18 cellular contexts compared by ENCODE assay signal in genomic region chr20:25291432-25292133, GRCh38. TPM values are rescaled to one million over a fixed set of nuclear protein-coding genes. Genes with fewer than 3 reads are reported as not detected.
DNase-seq lines count a peak whose midpoint lies in the region; ATAC-seq and TF ChIP-seq lines count a peak whose summit lies in the region.
"Had no signal": no experiment of that assay in that cellular context is flagged by ENCODE, and none has a peak within 500 bp of the region (broad histone marks: within the 10 kb centered on the region; RNA-seq: fewer than 3 reads in every experiment).

No MANE protein-coding gene starts in this region.

- no peaks in the 10 kb centered on the region for H3K9me3 Mint-ChIP-seq in MCF 10A (ENCODE audit: unreplicated experiment)
- H3K9me3 Mint-ChIP-seq: activated T-helper 2 cell treated with anti-CD3 and anti-CD28 coated beads, Interferon-gamma antibody, Interleukin-2, Interleukin-4, amounts not matched to agents 10 μg/mL and 5 μg/mL and 100 μg/mL, durations not matched to agents 14 hours and 24 hours and 36 hours had no signal

- H3K4me2 ChIP-seq in mammary epithelial cell (ENCODE audit: insufficient read depth, low read depth, low read length): no peak overlapping the region
- H3K4me2 ChIP-seq: SK-N-SH had no signal

- peaks cover 58% of the 10 kb centered on the region for H3K79me2 ChIP-seq in mammary epithelial cell (ENCODE audit: insufficient read depth, low read length)

- H3K4me1 ChIP-seq in mammary epithelial cell (ENCODE audit: insufficient read depth, low read length) (peaks cover 51% of the 10 kb centered on the region), tibial artery (peaks cover 0 to 35% (median 28%) of the 10 kb centered on the region in 4 donors)

- POLR2A ChIA-PET in MCF 10A (lab: Yijun Ruan, JAX): interaction anchor here (0.8 to 1.0 kb wide), 3 partner anchors 18 to 64 kb away, joined by 3 to 4 read pairs (median 4); no protein-coding TSS in a partner anchor

- CTCF ChIA-PET in MCF 10A (lab: Yijun Ruan, JAX) (interaction anchor here (0.7 kb wide), 2 partner anchors 112 to 217 kb away, joined by 3 to 4 read pairs; no protein-coding TSS in a partner anchor), mammary epithelial cell (lab: Charles Lee; ENCODE audit: low non-redundant PET) (no interaction called here)

- in situ Hi-C loops in mammary epithelial cell (cut with MboI; ENCODE audit: low sequenced_read_pairs in 2 of 2): no loop called here

- WGBS in mammary epithelial cell (ENCODE audit: low coverage, missing lambda C conversion rate): 70% methylated on average over 20 of the region's 26 CpGs

- H2AFZ ChIP-seq in mammary epithelial cell (ENCODE audit: low read depth, low read length): no peak overlapping the region

- H3K9me3 ChIP-seq in mammary epithelial cell (replicated peaks; ENCODE audit: insufficient read depth, low read length) (no peaks in the 10 kb centered on the region), tibial artery (no peaks in the 10 kb centered on the region)
- H3K9me3 ChIP-seq: ascending aorta, SK-N-SH had no signal

- H3K9ac ChIP-seq in mammary epithelial cell (ENCODE audit: insufficient read depth, low read length): no peak overlapping the region
- H3K9ac ChIP-seq: SK-N-SH had no signal

- ATAC-seq in left ventricle myocardium superior (peak; percentile 19), HG03095 (IDR thresholded peaks at IDR 0.05; ENCODE audit: unreplicated experiment) (no peak), esophagus mucosa (no peak)

- no peak overlapping the region for H3K27ac ChIP-seq in mammary epithelial cell (ENCODE audit: insufficient read depth, low read depth, low read length)
- H3K27ac ChIP-seq in tibial artery: peak overlapping the region; percentile 8 to 20

- peaks cover 55% of the 10 kb centered on the region for H3K36me3 ChIP-seq in mammary epithelial cell (ENCODE audit: insufficient read depth, low read length)
- peaks cover 50 to 82% (median 80%) of the 10 kb centered on the region in 3 donors for H3K36me3 ChIP-seq in tibial artery

- H3K27me3 ChIP-seq in mammary epithelial cell (ENCODE audit: insufficient read depth, low read length) (no peaks in the 10 kb centered on the region), tibial artery (no peaks in the 10 kb centered on the region)
- H3K27me3 ChIP-seq: ascending aorta had no signal

- dilution Hi-C loops in mammary epithelial cell (cut with HindIII; ENCODE audit: low sequenced_read_pairs): no loop called here

- no peak overlapping the region for H3K4me3 ChIP-seq in mammary epithelial cell (replicated peaks in 1 of 3; ENCODE audit: insufficient read depth in 1 of 3, low read depth in 2 of 3, low read length in 3 of 3)
- H3K4me3 ChIP-seq in tibial artery: no peak overlapping the region
- H3K4me3 ChIP-seq: ascending aorta had no signal

- DNase-seq in MCF 10A (ENCODE audit: unreplicated experiment) (no peak), mammary epithelial cell (no peak), cerebellar cortex (ENCODE audit: low spot score) (peak; percentile 35), left ventricle myocardium superior (peak; percentile 63), tibial artery (no peak), NCI-H82 (lab: John Stamatoyannopoulos, UW) (no peak)
- DNase-seq: activated CD4-positive, alpha-beta T cell treated with anti-CD3 and anti-CD28 coated beads for 48 hours; DMS79; effector CD4-positive, alpha-beta T cell; NCI-H524 treated with DMSO at 0.1 percent for 48 hours; SK-N-SH; stimulated activated CD8-positive, alpha-beta memory T cell treated with anti-CD3 and anti-CD28 coated beads, Interleukin-4, amount 100 ng/mL, for 48 hours; T-helper 2 cell had no signal

- intact Hi-C loops in MCF 10A (cut with micrococcal nuclease): no loop called here
- intact Hi-C loops in mammary epithelial cell (cut with micrococcal nuclease): loop anchor here (10.0 kb wide), 1 partner anchor 227 kb away; no protein-coding TSS in a partner anchor
- intact Hi-C loops in left ventricle myocardium superior (cut with micrococcal nuclease): no loop called here
- intact Hi-C loops in tibial artery (cut with DNase I; ENCODE audit: low total_unique reads): no loop called here

- peaks cover 100% of the 10 kb centered on the region for H3K36me3 Mint-ChIP-seq in MCF 10A (ENCODE audit: insufficient read depth, unreplicated experiment)
- H3K36me3 Mint-ChIP-seq: activated naive CD8-positive, alpha-beta T cell had no signal

- peaks cover 3% of the 10 kb centered on the region for H4K20me1 ChIP-seq in mammary epithelial cell (ENCODE audit: insufficient read depth, low read length)

- TF ChIP-seq CTCF in MCF 10A (IDR thresholded peaks at IDR 0.05; ENCODE audit: unreplicated experiment) (no peak), mammary epithelial cell (conservative IDR thresholded peaks at IDR 0.05 in 1 of 2, IDR thresholded peaks at IDR 0.05 in 1 of 2; ENCODE audit: extremely low read depth in 1 of 2, insufficient read depth in 1 of 2, low read depth in 1 of 2, low read length in 2 of 2) (no peak), tibial artery (IDR thresholded peaks at IDR 0.05) (no peak)

- BruUV-seq in MCF 10A (replicated peaks; lab: Mats Ljungman, UMichigan) (no TSS peak), mammary epithelial cell (replicated peaks; lab: Mats Ljungman, UMichigan) (no TSS peak)

- H3K4me1 Mint-ChIP-seq in MCF 10A (ENCODE audit: insufficient read depth, unreplicated experiment): peaks cover 9% of the 10 kb centered on the region

- peak overlapping the region; percentile 61 for H3K27ac Mint-ChIP-seq in MCF 10A (ENCODE audit: low read depth, unreplicated experiment)
- H3K27ac Mint-ChIP-seq: activated naive CD8-positive, alpha-beta T cell; activated T-helper 2 cell treated with anti-CD3 and anti-CD28 coated beads, Interferon-gamma antibody, Interleukin-2, Interleukin-4, amounts not matched to agents 10 μg/mL and 5 μg/mL and 100 μg/mL, durations not matched to agents 14 hours and 24 hours and 36 hours had no signal

- no peak overlapping the region for H3K4me3 Mint-ChIP-seq in MCF 10A (ENCODE audit: unreplicated experiment)
- H3K4me3 Mint-ChIP-seq: activated naive CD8-positive, alpha-beta T cell had no signal

- H3K27me3 Mint-ChIP-seq in MCF 10A (ENCODE audit: insufficient read depth, unreplicated experiment): no peaks in the 10 kb centered on the region
- H3K27me3 Mint-ChIP-seq: activated naive CD8-positive, alpha-beta T cell had no signal

RNA-seq across cellular contexts. Expression of gene PYGB, which starts 43.7 kb away (rescaled TPM):
- total RNA-seq in MCF 10A (2022): 375 and 435 TPM in 2 replicates
- 1,000 to 10,000 TPM in 1 of 2 donors, 100 to 1,000 TPM in 1; 475 to 1,432 TPM for total RNA-seq in mammary epithelial cell
- polyA plus RNA-seq in mammary epithelial cell: 284 TPM
- 595 TPM for polyA minus RNA-seq in mammary epithelial cell
- total RNA-seq in left ventricle myocardium superior: 205 TPM
- total RNA-seq in esophagus mucosa: 63.1 TPM

Comparison
In these comparisons a context has a peak if more than half of its experiments do, and no peak if none do; other contexts are left out.
1. DNase-seq: peak in cerebellar cortex (single experiment) and left ventricle myocardium superior (single experiment); none in MCF 10A (single experiment), mammary epithelial cell (single experiment), tibial artery (0 of 2) and NCI-H82 (single experiment).